Comparison of ENCODE assay signal across 18 cellular contexts in genomic region chr5:170332058-170332457, GRCh38. TPM values are rescaled to one million over a fixed set of nuclear protein-coding genes. Genes with fewer than 3 reads are reported as not detected.
DNase-seq lines count a peak whose midpoint lies in the region; ATAC-seq, FAIRE-seq and TF ChIP-seq lines count a peak whose summit lies in the region.
"Had no signal": no experiment of that assay in that cellular context is flagged by ENCODE, and none has a peak within 500 bp of the region (broad histone marks: within the 10 kb centered on the region; RNA-seq: fewer than 3 reads in every experiment).

No MANE protein-coding gene starts in this region.

- no peaks in the 10 kb centered on the region for H3K9me3 ChIP-seq in BLaER1
- H3K9me3 ChIP-seq in gastrocnemius medialis: no peaks in the 10 kb centered on the region

- H3K9me3 Mint-ChIP-seq in T-cell: no peaks in the 10 kb centered on the region
- H3K9me3 Mint-ChIP-seq: stimulated activated effector memory CD8-positive, alpha-beta T cell treated with anti-CD3 and anti-CD28 coated beads, Interleukin-12 subunit alpha, Interleukin-12 subunit beta, amount 100 ng/mL, for 72 hours had no signal

- H3K9ac ChIP-seq in BLaER1: peak overlapping the region; percentile 71

- ATAC-seq in gastrocnemius medialis (no peak), HG03520 (IDR thresholded peaks at IDR 0.05; ENCODE audit: unreplicated experiment) (no peak), HG02840 (IDR thresholded peaks at IDR 0.05; ENCODE audit: low FRiP score, unreplicated experiment) (no peak), T-cell (replicated peaks in 1 of 4) (no peak)

- FAIRE-seq in GM12892 (lab: Jason Lieb, UNC): peak; percentile 14
- FAIRE-seq: keratinocyte had no signal

- H3K27me3 Mint-ChIP-seq in T-cell: no peaks in the 10 kb centered on the region

- POLR2A ChIA-PET in T-cell (lab: Charles Lee): interaction anchor here in 1 of 2 donors (0.7 to 2.1 kb wide), 3 partner anchors 19 to 34 kb away, joined by 3 to 7 read pairs (median 3); partner anchors contain the start of gene LCP2

- H3K27ac Mint-ChIP-seq in T-cell: no peak overlapping the region

- H4K20me1 ChIP-seq in BLaER1: no peaks in the 10 kb centered on the region

- DNase-seq in GM12892 (ENCODE audit: insufficient read length) (no peak), coronary artery (ENCODE audit: low spot score) (no peak), gastrocnemius medialis (no peak), G401 (ENCODE audit: low spot score) (no peak), T-cell (no peak)
- DNase-seq: activated T-cell treated with anti-CD3 and anti-CD28 coated beads, Interleukin-2, amount 50 U/mL, for 1 hour; DMS79 treated with DMSO at 0.1 percent for 48 hours; glutamatergic neuron; NCI-H2029 treated with DMSO at 0.1 percent for 48 hours; NCI-H526 had no signal

- TF ChIP-seq CTCF in coronary artery (IDR thresholded peaks at IDR 0.05): no peak
- TF ChIP-seq CTCF in gastrocnemius medialis (IDR thresholded peaks at IDR 0.05 in 4 of 5, conservative IDR thresholded peaks at IDR 0.05 in 1 of 5): no peak

- H3K4me3 ChIP-seq in BLaER1 (peak overlapping the region; percentile 40), coronary artery (no peak overlapping the region), gastrocnemius medialis (no peak overlapping the region)

- H3K36me3 ChIP-seq in BLaER1 (no peaks in the 10 kb centered on the region), gastrocnemius medialis (no peaks in the 10 kb centered on the region)

- intact Hi-C loops in gastrocnemius medialis (cut with DNase I; ENCODE audit: low total_unique reads): loop anchor here (5.0 kb wide), 1 partner anchor 35 kb away; the partner anchor contains the start of gene LCP2

- peaks cover 80% of the 10 kb centered on the region for H3K4me1 ChIP-seq in BLaER1
- H3K4me1 ChIP-seq in gastrocnemius medialis: peaks cover 0 to 3% of the 10 kb centered on the region in 2 donors

- H3K27me3 ChIP-seq in BLaER1: no peaks in the 10 kb centered on the region
- no peaks in the 10 kb centered on the region for H3K27me3 ChIP-seq in gastrocnemius medialis

- peak overlapping the region; percentile 81 for H3K4me2 ChIP-seq in BLaER1

- in situ Hi-C loops in gastrocnemius medialis (cut with MboI; ENCODE audit: low sequenced_read_pairs in 4 of 4): no loop called here
- in situ Hi-C loops in G401 (cut with HindIII; ENCODE audit: low sequenced_read_pairs): no loop called here

- no peaks in the 10 kb centered on the region for H3K36me3 Mint-ChIP-seq in T-cell

- H3K27ac ChIP-seq in BLaER1 (peak overlapping the region; percentile 85), coronary artery (peak overlapping the region; percentile 29 to 87), gastrocnemius medialis (peak overlapping the region; percentile 59 to 69 (median 62))

- H3K4me1 Mint-ChIP-seq in T-cell: peaks cover 17% of the 10 kb centered on the region in 3 donors

- TF ChIP-seq POLR2A in GM12892 (IDR thresholded peaks at IDR 0.05; ENCODE audit: low read depth, low read length) (no peak), gastrocnemius medialis (IDR thresholded peaks at IDR 0.05) (no peak)

- CTCF ChIA-PET in T-cell (lab: Charles Lee): interaction anchor here in 1 of 2 donors (1.7 to 2.9 kb wide), 7 partner anchors 19 to 106 kb away, joined by 9 to 22 read pairs (median 11); no protein-coding TSS in a partner anchor

- no peak overlapping the region for H3K4me3 Mint-ChIP-seq in T-cell
- H3K4me3 Mint-ChIP-seq: stimulated activated effector memory CD8-positive, alpha-beta T cell treated with anti-CD3 and anti-CD28 coated beads, Interleukin-12 subunit alpha, Interleukin-12 subunit beta, amount 100 ng/mL, for 72 hours had no signal

RNA-seq across cellular contexts. Expression of gene LCP2, which starts 34.5 kb away (rescaled TPM):
- 35.0 TPM for polyA plus RNA-seq in GM12892 (2012; ENCODE audit: missing spikeins)
- total RNA-seq in gastrocnemius medialis (1 to 10 TPM; 1.9 to 3.2 (median 2.3) TPM), T-cell (100 to 1,000 TPM; 355 to 394 (median 374) TPM)
- not detected in 2 replicates for total RNA-seq in G401 (2014; rRNA removed; shearing (Covaris generic))
- total RNA-seq: endothelial cell of umbilical vein, renal cortical epithelial cell had no signal
- polyA plus RNA-seq: endothelial cell of umbilical vein, keratinocyte had no signal

RNA-seq across cellular contexts. Expression of gene KCNMB1, which starts 57.1 kb away (rescaled TPM):
- 3.9 TPM for polyA plus RNA-seq in GM12892 (2012; ENCODE audit: missing spikeins)
- total RNA-seq in gastrocnemius medialis: under 1 TPM in 2 of 4 donors, not detected in 2; 0.07 to 0.09 TPM
- total RNA-seq in G401 (2014; rRNA removed; shearing (Covaris generic)): not detected in 2 replicates
- not detected for total RNA-seq in T-cell
- total RNA-seq: renal cortical epithelial cell; T-helper 1 cell treated with Interleukin-12 subunit alpha and Interleukin-12 subunit beta and Interleukin-4 antibody, amounts not matched to agents 30 ng/mL and 1 ng/mL, for 36 hours had no signal
- polyA plus RNA-seq: keratinocyte had no signal

Comparison
In these comparisons a context has a peak if more than half of its experiments do, and no peak if none do; other contexts are left out.
1. RNA of gene LCP2, which starts 34.5 kb away (total RNA-seq): 355 to 394 TPM in T-cell; 1.9 to 3.2 TPM in gastrocnemius medialis and not detected in G401; every median in the first group is over 10 times any median in the second.
2. Peak in every context shown above with its lines, with median percentiles within 50 percentile points of each other: H3K27ac ChIP-seq.